ENCODE assay signal across 19 cellular contexts in the genomic region with DNA sequence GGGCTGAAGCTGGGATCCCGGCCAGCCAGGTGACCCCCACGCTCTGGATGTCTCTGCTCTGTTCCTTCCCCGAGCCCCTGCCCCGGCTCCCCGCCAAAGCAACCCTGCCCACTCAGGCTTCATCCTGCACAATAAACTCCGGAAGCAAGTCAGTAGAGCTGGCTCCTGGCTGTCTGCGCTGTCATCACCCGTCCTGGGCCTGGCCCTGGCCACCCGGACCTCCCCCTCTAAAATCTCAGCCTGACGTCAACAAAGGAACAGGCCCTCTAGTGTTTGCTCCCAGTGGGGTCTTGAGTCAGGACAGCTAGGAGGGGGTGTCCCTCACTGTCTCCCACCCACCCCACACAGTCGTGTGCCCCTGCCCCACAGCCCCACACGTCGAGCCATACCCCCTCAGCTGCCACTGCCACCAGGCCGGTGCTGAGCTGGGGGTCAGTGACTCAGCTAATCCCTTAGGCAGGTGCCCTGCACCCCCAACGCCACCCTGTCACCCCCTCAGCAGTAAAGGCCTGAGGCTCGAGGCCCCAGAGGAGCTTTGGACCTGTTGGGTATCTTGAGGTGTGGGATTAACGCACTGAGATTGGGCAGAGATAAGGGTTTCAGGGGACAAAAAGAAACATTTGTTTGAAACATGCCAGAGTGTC. TPM values are rescaled to one million over a fixed set of nuclear protein-coding genes. Genes with fewer than 3 reads are reported as not detected.
A peak's percentile ranks its signal among the peaks of the same experiment; 100 is the strongest.
DNase-seq lines count a peak whose midpoint lies in the region; ATAC-seq and TF ChIP-seq lines count a peak whose summit lies in the region.
"Had no signal": no experiment of that assay in that cellular context is flagged by ENCODE, and none has a peak within 500 bp of the region (broad histone marks: within the 10 kb centered on the region; RNA-seq: fewer than 3 reads in every experiment).

No MANE protein-coding gene starts in this region.

- H3K4me3 ChIP-seq in SK-N-MC (no peak overlapping the region), cardiac muscle cell (no peak overlapping the region), lower lobe of right lung (no peak overlapping the region), upper lobe of left lung (no peak overlapping the region)
- H3K4me3 ChIP-seq: GM12878 had no signal

- no peak for TF ChIP-seq CTCF in cardiac muscle cell (IDR thresholded peaks at IDR 0.05; ENCODE audit: low read depth, low read length)
- no peak for TF ChIP-seq CTCF in lower lobe of right lung (IDR thresholded peaks at IDR 0.05)
- no peak for TF ChIP-seq CTCF in upper lobe of left lung (IDR thresholded peaks at IDR 0.05)

- ATAC-seq in lower lobe of right lung: no peak
- no peak for ATAC-seq in upper lobe of left lung (ENCODE audit: low FRiP score in 2 of 2)
- no peak for ATAC-seq in GM21423 (IDR thresholded peaks at IDR 0.05; ENCODE audit: unreplicated experiment)
- ATAC-seq: GM12878; stimulated activated naive CD8-positive, alpha-beta T cell treated with anti-CD3 and anti-CD28 coated beads, Interleukin-15, amount 100 ng/mL, for 72 hours; T-cell had no signal

- H3K27ac ChIP-seq in SK-N-MC (0 out of 2 replicates have a peak overlapping the region, but pooled peaks have one; percentile 31), cardiac muscle cell (peak overlapping the region; percentile 45), lower lobe of right lung (peak overlapping the region; percentile 77), upper lobe of left lung (peak overlapping the region; percentile 79 to 87 (median 83))

- DNase-seq in SK-N-MC (ENCODE audit: low read depth, low spot score) (no peak), cardiac muscle cell (ENCODE audit: low read depth in 1 of 2, low spot score in 1 of 2) (peak; percentile 32 to 36), lower lobe of right lung (no peak), upper lobe of left lung (peak in 1 of 2 donors; percentile 78), DMS153 (lab: John Stamatoyannopoulos, UW) (no peak), ecto neural progenitor cell (ENCODE audit: low spot score) (no peak)
- DNase-seq: activated CD4-positive, CD25-positive, alpha-beta regulatory T cell; activated naive CD4-positive, alpha-beta T cell treated with anti-CD3 and anti-CD28 coated beads for 36 hours; CD4-positive, CD25-positive, alpha-beta regulatory T cell; EL; NCI-H1694; NCI-H510A; OCI-M1; small intestine; stimulated activated naive CD8-positive, alpha-beta T cell treated with anti-CD3 and anti-CD28 coated beads, Interleukin-15, amount 100 ng/mL, for 72 hours; T-cell had no signal

- no peak for TF ChIP-seq EP300 in upper lobe of left lung (IDR thresholded peaks at IDR 0.05)

- H3K27me3 ChIP-seq in cardiac muscle cell (peaks cover 39% of the 10 kb centered on the region), lower lobe of right lung (ENCODE audit: low read depth) (peaks cover 24% of the 10 kb centered on the region), upper lobe of left lung (peaks cover 0 to 18% (median 13%) of the 10 kb centered on the region in 4 donors)

- H3K9ac ChIP-seq in SK-N-MC (ENCODE audit: insufficient read length): no peak overlapping the region

- TF ChIP-seq POLR2A in upper lobe of left lung (IDR thresholded peaks at IDR 0.05): no peak

- peaks cover 22% of the 10 kb centered on the region for H3K4me1 ChIP-seq in cardiac muscle cell (ENCODE audit: low read depth)
- H3K4me1 ChIP-seq in lower lobe of right lung: peaks cover 32% of the 10 kb centered on the region
- H3K4me1 ChIP-seq in upper lobe of left lung: peaks cover 27 to 61% (median 49%) of the 10 kb centered on the region in 4 donors

- no peaks in the 10 kb centered on the region for H3K36me3 ChIP-seq in SK-N-MC (ENCODE audit: insufficient read depth, low read length)
- no peaks in the 10 kb centered on the region for H3K36me3 ChIP-seq in cardiac muscle cell
- H3K36me3 ChIP-seq in lower lobe of right lung: no peaks in the 10 kb centered on the region
- H3K36me3 ChIP-seq in upper lobe of left lung: no peaks in the 10 kb centered on the region

- H3K9me3 ChIP-seq in SK-N-MC (ENCODE audit: low read depth, low read length): no peaks in the 10 kb centered on the region
- H3K9me3 ChIP-seq in cardiac muscle cell (ENCODE audit: low read depth): no peaks in the 10 kb centered on the region
- H3K9me3 ChIP-seq in lower lobe of right lung: no peaks in the 10 kb centered on the region
- no peaks in the 10 kb centered on the region for H3K9me3 ChIP-seq in upper lobe of left lung

- intact Hi-C loops in lower lobe of right lung (cut with DNase I): no loop called here

- 53 to 70% methylated on average over 8 to 16 of the region's 17 CpGs for WGBS in upper lobe of left lung, 2 donors

RNA-seq across cellular contexts. Expression of a gene that starts 1.1 kb away (rescaled TPM):
- 0.36 TPM in 1 of 2 replicates, not detected in the other for total RNA-seq in cardiac muscle cell
- polyA plus RNA-seq in cardiac muscle cell: not detected in 2 replicates
- 1.9 TPM for total RNA-seq in lower lobe of right lung
- 1 to 10 TPM in 4 of 6 donors, under 1 TPM in 1, not detected in 1; 0.61 to 6.3 (median 1.8) TPM for total RNA-seq in upper lobe of left lung
- total RNA-seq: activated naive CD4-positive, alpha-beta T cell treated with anti-CD3 and anti-CD28 coated beads for 36 hours; bronchial epithelial cell; CD4-positive, CD25-positive, alpha-beta regulatory T cell; GM12878 had no signal
- polyA plus RNA-seq: CD4-positive, CD25-positive, alpha-beta regulatory T cell; GM12878 had no signal

RNA-seq across cellular contexts. Expression of a gene that starts 4.4 kb away (rescaled TPM):
- total RNA-seq in cardiac muscle cell: 2.6 and 3.9 TPM in 2 replicates
- 3.4 and 5.3 TPM in 2 replicates for polyA plus RNA-seq in cardiac muscle cell
- 225 TPM for total RNA-seq in lower lobe of right lung
- 100 to 1,000 TPM in 5 of 6 donors, 10 to 100 TPM in 1; 31.7 to 395 (median 246) TPM for total RNA-seq in upper lobe of left lung
- total RNA-seq: activated naive CD4-positive, alpha-beta T cell treated with anti-CD3 and anti-CD28 coated beads for 36 hours; GM12878 had no signal
- polyA plus RNA-seq: GM12878 had no signal

RNA-seq across cellular contexts. Expression of a gene that starts 10.5 kb away (rescaled TPM):
- total RNA-seq in cardiac muscle cell (94.6 and 130 TPM in 2 replicates), lower lobe of right lung (45.1 TPM), upper lobe of left lung (100 to 1,000 TPM in 1 of 6 donors, 10 to 100 TPM in 5; 41.8 to 150 (median 52.8) TPM)
- polyA plus RNA-seq in cardiac muscle cell: 102 and 110 TPM in 2 replicates

RNA-seq across cellular contexts. Expression of a gene that starts 14.7 kb away (rescaled TPM):
- total RNA-seq in cardiac muscle cell (not detected in 2 replicates), lower lobe of right lung (49.3 TPM), upper lobe of left lung (100 to 1,000 TPM in 2 of 6 donors, 10 to 100 TPM in 4; 41.9 to 132 (median 85.2) TPM)
- polyA plus RNA-seq in cardiac muscle cell: 0.75 and 0.87 TPM in 2 replicates
- total RNA-seq: activated naive CD4-positive, alpha-beta T cell treated with anti-CD3 and anti-CD28 coated beads for 36 hours; GM12878 had no signal

RNA-seq across cellular contexts. Expression of a gene that starts 29.6 kb away (rescaled TPM):
- total RNA-seq in cardiac muscle cell (5.0 and 11.4 TPM in 2 replicates), lower lobe of right lung (1.9 TPM), upper lobe of left lung (1 to 10 TPM in 4 of 6 donors, under 1 TPM in 1, not detected in 1; 0.89 to 5.2 (median 2.3) TPM)
- polyA plus RNA-seq in cardiac muscle cell: 19.7 and 21.9 TPM in 2 replicates
- total RNA-seq: bronchial epithelial cell had no signal
- polyA plus RNA-seq: CD4-positive, CD25-positive, alpha-beta regulatory T cell had no signal

Comparison
In these comparisons a context has a peak if more than half of its experiments do, and no peak if none do; other contexts are left out.
1. DNase-seq: peak in cardiac muscle cell (2 of 2); none in SK-N-MC (single experiment), lower lobe of right lung (single experiment), DMS153 (single experiment) and ecto neural progenitor cell (single experiment).
2. H3K27ac ChIP-seq: peak in every context shown above with its lines; median percentile 83 in upper lobe of left lung; 77 in lower lobe of right lung; 45 in cardiac muscle cell; 31 in SK-N-MC.